Comparison of ENCODE assay signal across 26 cellular contexts in the genomic region with DNA sequence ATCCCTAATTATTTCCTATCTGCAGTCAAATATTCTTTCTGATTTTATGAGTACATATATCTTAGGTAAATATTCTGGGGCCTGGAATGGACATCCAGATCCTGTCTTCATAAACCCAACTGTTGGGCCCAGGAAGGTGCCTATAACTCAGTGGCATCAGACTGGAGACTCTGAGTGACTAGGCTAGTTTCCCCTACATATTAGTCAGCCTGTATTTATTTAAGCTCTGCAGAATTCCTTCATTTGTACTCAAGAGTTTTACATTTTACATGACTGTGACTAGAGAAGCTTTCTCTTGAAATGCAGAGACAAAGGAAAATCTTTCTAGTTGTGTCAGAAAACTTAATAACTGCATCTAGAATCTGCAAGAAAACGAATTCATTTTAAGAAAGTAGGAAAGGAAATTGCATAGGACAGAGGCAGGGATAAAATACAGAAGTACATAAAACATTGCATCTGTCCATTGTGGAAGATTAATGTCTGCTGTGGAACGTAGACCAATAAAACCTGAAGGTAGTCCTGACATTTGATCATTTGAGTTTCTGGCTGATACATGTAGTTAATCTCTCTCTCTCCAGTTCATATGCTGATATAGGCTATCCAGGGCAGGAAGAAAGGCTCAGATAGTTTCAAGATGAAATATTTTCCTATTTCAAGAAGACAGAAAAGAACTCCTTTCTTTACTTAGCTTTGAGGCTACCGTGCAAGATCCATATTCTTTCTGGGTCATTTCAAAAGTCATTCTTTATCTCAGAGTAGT.
DNase-seq lines count a peak whose midpoint lies in the region; ATAC-seq, FAIRE-seq and TF ChIP-seq lines count a peak whose summit lies in the region.
"Had no signal": no experiment of that assay in that cellular context is flagged by ENCODE, and none has a peak within 500 bp of the region (broad histone marks: within the 10 kb centered on the region; RNA-seq: fewer than 3 reads in every experiment).

No MANE protein-coding gene starts in this region.

- FAIRE-seq in islet of Langerhans (lab: Jason Lieb, UNC): peak; percentile 64
- FAIRE-seq: HepG2 had no signal

- 9% methylated on average over 3 of the region's 3 CpGs for WGBS in prostate gland
- WGBS in aorta, 2 donors: 12 to 19% methylated on average over 3 of the region's 3 CpGs

- H3K4me1 ChIP-seq in prostate gland (replicated peaks) (no peaks in the 10 kb centered on the region), aorta (ENCODE audit: control insufficient read depth in 1 of 2, insufficient read depth in 2 of 2, low read length in 2 of 2) (no peaks in the 10 kb centered on the region)
- H3K4me1 ChIP-seq: foreskin keratinocyte had no signal

- POLR2A ChIA-PET in WTC11 (lab: Charles Lee): interaction anchor here (0.7 kb wide), 1 partner anchor 122 kb away, joined by 5 read pairs; no protein-coding TSS in a partner anchor

- no peak overlapping the region for H3K4me3 ChIP-seq in prostate gland
- no peak overlapping the region for H3K4me3 ChIP-seq in aorta (ENCODE audit: low read length in 2 of 2)
- H3K4me3 ChIP-seq: SJSA1 had no signal

- H3K9me3 Mint-ChIP-seq in WTC11: no peaks in the 10 kb centered on the region
- H3K9me3 Mint-ChIP-seq: activated CD4-positive, alpha-beta memory T cell treated with anti-CD3 and anti-CD28 coated beads for 36 hours; activated naive CD8-positive, alpha-beta T cell treated with anti-CD3 and anti-CD28 coated beads, Interleukin-2, amount 50 U/mL, for 24 hours; memory B cell; naive thymus-derived CD8-positive, alpha-beta T cell; stimulated activated memory B cell treated with anti-CD40 and anti-IgM and Interleukin-4, amounts not matched to agents 10 μg/mL and 1 μg/mL and 100 μg/mL, for 72 hours had no signal

- H3K36me3 Mint-ChIP-seq in WTC11: no peaks in the 10 kb centered on the region
- H3K36me3 Mint-ChIP-seq: activated CD4-positive, alpha-beta memory T cell treated with anti-CD3 and anti-CD28 coated beads for 36 hours; memory B cell; naive thymus-derived CD8-positive, alpha-beta T cell; stimulated activated memory B cell treated with anti-CD40 and anti-IgM and Interleukin-4, amounts not matched to agents 10 μg/mL and 1 μg/mL and 100 μg/mL, for 72 hours had no signal

- no peaks in the 10 kb centered on the region for H3K9me3 ChIP-seq in prostate gland
- H3K9me3 ChIP-seq in aorta (ENCODE audit: control insufficient read depth, low read length): no peaks in the 10 kb centered on the region
- H3K9me3 ChIP-seq: SJSA1 had no signal

- no peak overlapping the region for H3K4me3 Mint-ChIP-seq in WTC11
- H3K4me3 Mint-ChIP-seq: activated CD4-positive, alpha-beta memory T cell treated with anti-CD3 and anti-CD28 coated beads for 36 hours; activated naive CD8-positive, alpha-beta T cell treated with anti-CD3 and anti-CD28 coated beads, Interleukin-2, amount 50 U/mL, for 24 hours; memory B cell; naive thymus-derived CD8-positive, alpha-beta T cell; stimulated activated memory B cell treated with anti-CD40 and anti-IgM and Interleukin-4, amounts not matched to agents 10 μg/mL and 1 μg/mL and 100 μg/mL, for 72 hours; T-helper 17 cell had no signal

- no peaks in the 10 kb centered on the region for H3K36me3 ChIP-seq in prostate gland
- H3K36me3 ChIP-seq in aorta (ENCODE audit: control insufficient read depth in 1 of 2, insufficient read depth in 2 of 2, low read length in 1 of 2): no peaks in the 10 kb centered on the region
- H3K36me3 ChIP-seq: SJSA1 had no signal

- intact Hi-C loops in prostate gland (cut with DNase I): no loop called here
- intact Hi-C loops in aorta (cut with DNase I): no loop called here
- intact Hi-C loops in Right ventricle myocardium superior (cut with DNase I): no loop called here

- H3K27ac ChIP-seq in 22Rv1 (peak overlapping the region; percentile 46), prostate gland (no peak overlapping the region), aorta (ENCODE audit: low read depth in 1 of 2, low read length in 2 of 2) (no peak overlapping the region)
- H3K27ac ChIP-seq: foreskin keratinocyte, SJSA1 had no signal

- no peak for TF ChIP-seq POLR2A in prostate gland (IDR thresholded peaks at IDR 0.05)

- CTCF ChIA-PET in WTC11 (lab: Charles Lee): no interaction called here

- DNase-seq in HCEC 1CT (peak; percentile 5), WTC11 (ENCODE audit: low spot score) (no peak), prostate gland (ENCODE audit: low spot score) (no peak), aorta (no peak), GM19238 (ENCODE audit: insufficient read length, low spot score) (no peak), Right ventricle myocardium superior (no peak)
- DNase-seq: ACHN; activated CD4-positive, alpha-beta memory T cell treated with anti-CD3 and anti-CD28 coated beads for 36 hours; activated effector memory CD4-positive, alpha-beta T cell treated with anti-CD3 and anti-CD28 coated beads, Interleukin-2, amount 50 U/mL, for 16 hours; activated naive CD8-positive, alpha-beta T cell treated with anti-CD3 and anti-CD28 coated beads, Interleukin-2, amount 50 U/mL, for 24 hours; caudate nucleus; DMS 273 treated with DMSO at 0.1 percent for 48 hours; foreskin keratinocyte; H7; naive thymus-derived CD8-positive, alpha-beta T cell; NCI-H1436; NCI-H2171; NCI-H748 treated with DMSO at 0.1 percent for 48 hours; posterior cingulate gyrus; T-helper 17 cell had no signal

- no peaks in the 10 kb centered on the region for H3K27me3 Mint-ChIP-seq in WTC11 (ENCODE audit: low read depth)
- H3K27me3 Mint-ChIP-seq: activated CD4-positive, alpha-beta memory T cell treated with anti-CD3 and anti-CD28 coated beads for 36 hours; activated naive CD8-positive, alpha-beta T cell treated with anti-CD3 and anti-CD28 coated beads, Interleukin-2, amount 50 U/mL, for 24 hours; memory B cell; naive thymus-derived CD8-positive, alpha-beta T cell; stimulated activated memory B cell treated with anti-CD40 and anti-IgM and Interleukin-4, amounts not matched to agents 10 μg/mL and 1 μg/mL and 100 μg/mL, for 72 hours; T-helper 17 cell had no signal

- TF ChIP-seq CTCF in 22Rv1 (IDR thresholded peaks at IDR 0.05) (no peak), WTC11 (IDR thresholded peaks at IDR 0.05) (no peak), prostate gland (IDR thresholded peaks at IDR 0.05) (no peak)

- H3K4me1 Mint-ChIP-seq in WTC11: peaks cover 12% of the 10 kb centered on the region
- H3K4me1 Mint-ChIP-seq: activated naive CD8-positive, alpha-beta T cell treated with anti-CD3 and anti-CD28 coated beads, Interleukin-2, amount 50 U/mL, for 24 hours; memory B cell; naive thymus-derived CD8-positive, alpha-beta T cell; stimulated activated memory B cell treated with anti-CD40 and anti-IgM and Interleukin-4, amounts not matched to agents 10 μg/mL and 1 μg/mL and 100 μg/mL, for 72 hours; T-helper 17 cell had no signal

- peak overlapping the region; percentile 57; the same call in 1 of the 2 replicates for H3K27ac Mint-ChIP-seq in WTC11
- H3K27ac Mint-ChIP-seq: activated CD4-positive, alpha-beta memory T cell treated with anti-CD3 and anti-CD28 coated beads for 36 hours; activated naive CD8-positive, alpha-beta T cell treated with anti-CD3 and anti-CD28 coated beads, Interleukin-2, amount 50 U/mL, for 24 hours; memory B cell; naive thymus-derived CD8-positive, alpha-beta T cell; stimulated activated memory B cell treated with anti-CD40 and anti-IgM and Interleukin-4, amounts not matched to agents 10 μg/mL and 1 μg/mL and 100 μg/mL, for 72 hours; T-helper 17 cell had no signal

- ATAC-seq in WTC11 (no peak), aorta (ENCODE audit: low FRiP score) (no peak), Right ventricle myocardium superior (ENCODE audit: poor library complexity) (no peak)
- ATAC-seq: activated naive CD8-positive, alpha-beta T cell treated with anti-CD3 and anti-CD28 coated beads, Interleukin-2, amount 50 U/mL, for 24 hours; foreskin keratinocyte; HepG2; naive thymus-derived CD8-positive, alpha-beta T cell; stimulated activated memory B cell treated with anti-CD40 and anti-IgM and Interleukin-4, amounts not matched to agents 10 μg/mL and 1 μg/mL and 100 μg/mL, for 72 hours; T-helper 17 cell had no signal

- H3K27me3 ChIP-seq in prostate gland (replicated peaks; ENCODE audit: insufficient read depth) (no peaks in the 10 kb centered on the region), aorta (ENCODE audit: control insufficient read depth in 1 of 2, insufficient read depth in 2 of 2, low read length in 1 of 2) (no peaks in the 10 kb centered on the region)
- H3K27me3 ChIP-seq: foreskin keratinocyte, SJSA1 had no signal

TF ChIP-seq in WTC11, 78 proteins besides CTCF, POLR2A, EP300 and RAD21 (continues in another document):
- TF ChIP-seq, protein P1, sequence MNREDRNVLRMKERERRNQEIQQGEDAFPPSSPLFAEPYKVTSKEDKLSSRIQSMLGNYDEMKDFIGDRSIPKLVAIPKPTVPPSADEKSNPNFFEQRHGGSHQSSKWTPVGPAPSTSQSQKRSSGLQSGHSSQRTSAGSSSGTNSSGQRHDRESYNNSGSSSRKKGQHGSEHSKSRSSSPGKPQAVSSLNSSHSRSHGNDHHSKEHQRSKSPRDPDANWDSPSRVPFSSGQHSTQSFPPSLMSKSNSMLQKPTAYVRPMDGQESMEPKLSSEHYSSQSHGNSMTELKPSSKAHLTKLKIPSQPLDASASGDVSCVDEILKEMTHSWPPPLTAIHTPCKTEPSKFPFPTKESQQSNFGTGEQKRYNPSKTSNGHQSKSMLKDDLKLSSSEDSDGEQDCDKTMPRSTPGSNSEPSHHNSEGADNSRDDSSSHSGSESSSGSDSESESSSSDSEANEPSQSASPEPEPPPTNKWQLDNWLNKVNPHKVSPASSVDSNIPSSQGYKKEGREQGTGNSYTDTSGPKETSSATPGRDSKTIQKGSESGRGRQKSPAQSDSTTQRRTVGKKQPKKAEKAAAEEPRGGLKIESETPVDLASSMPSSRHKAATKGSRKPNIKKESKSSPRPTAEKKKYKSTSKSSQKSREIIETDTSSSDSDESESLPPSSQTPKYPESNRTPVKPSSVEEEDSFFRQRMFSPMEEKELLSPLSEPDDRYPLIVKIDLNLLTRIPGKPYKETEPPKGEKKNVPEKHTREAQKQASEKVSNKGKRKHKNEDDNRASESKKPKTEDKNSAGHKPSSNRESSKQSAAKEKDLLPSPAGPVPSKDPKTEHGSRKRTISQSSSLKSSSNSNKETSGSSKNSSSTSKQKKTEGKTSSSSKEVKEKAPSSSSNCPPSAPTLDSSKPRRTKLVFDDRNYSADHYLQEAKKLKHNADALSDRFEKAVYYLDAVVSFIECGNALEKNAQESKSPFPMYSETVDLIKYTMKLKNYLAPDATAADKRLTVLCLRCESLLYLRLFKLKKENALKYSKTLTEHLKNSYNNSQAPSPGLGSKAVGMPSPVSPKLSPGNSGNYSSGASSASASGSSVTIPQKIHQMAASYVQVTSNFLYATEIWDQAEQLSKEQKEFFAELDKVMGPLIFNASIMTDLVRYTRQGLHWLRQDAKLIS (CRISPR knock-in tag; IDR thresholded peaks at IDR 0.05; ENCODE audit: borderline replicate concordance): no peak
- TF ChIP-seq SOX15 (CRISPR knock-in tag; IDR thresholded peaks at IDR 0.05): no peak
- TF ChIP-seq NFATC4 (CRISPR knock-in tag; IDR thresholded peaks at IDR 0.05): no peak
- TF ChIP-seq FOXK1 (CRISPR knock-in tag; IDR thresholded peaks at IDR 0.05): no peak
- no peak for TF ChIP-seq MXD4 (CRISPR knock-in tag; IDR thresholded peaks at IDR 0.05; ENCODE audit: borderline replicate concordance)
- TF ChIP-seq TP53 (CRISPR knock-in tag; IDR thresholded peaks at IDR 0.05): no peak
- no peak for TF ChIP-seq ZNF671 (CRISPR knock-in tag; IDR thresholded peaks at IDR 0.05)
